21 cellular contexts compared by ENCODE assay signal in genomic region chr20:23998392-23998791, GRCh38. TPM values are rescaled to one million over a fixed set of nuclear protein-coding genes. Genes with fewer than 3 reads are reported as not detected.
"Had no signal": no experiment of that assay in that cellular context is flagged by ENCODE, and none has a peak within 500 bp of the region (broad histone marks: within the 10 kb centered on the region; RNA-seq: fewer than 3 reads in every experiment).

No MANE protein-coding gene starts in this region.

- H3K9ac ChIP-seq: KMS-11, SK-N-SH had no signal

- ATAC-seq: K562 had no signal

- H3K4me3 ChIP-seq: K562 had no signal

- H3K27me3 Mint-ChIP-seq: IgD-negative memory B cell had no signal

- H3K9me3 ChIP-seq: SK-N-SH had no signal

- H3K27ac Mint-ChIP-seq: IgD-negative memory B cell had no signal

- H3K27ac ChIP-seq: KMS-11 had no signal

- H3K36me3 Mint-ChIP-seq: IgD-negative memory B cell had no signal

- FAIRE-seq: K562, RCC 7860 had no signal

- DNase-seq: Kasumi-1, MM.1S, NCI-H1092 treated with DMSO at 0.1 percent for 48 hours, NCI-H1436, NCI-H187, NCI-H2029, NCI-H2081 treated with DMSO at 0.1 percent for 48 hours, NCI-H2171, NCI-H345, NCI-H446 treated with DMSO at 0.1 percent for 48 hours, NCI-H510A treated with DMSO at 0.1 percent for 48 hours, RPMI8226, SHP77, SK-N-SH had no signal

- H3K4me2 ChIP-seq: KMS-11, SK-N-SH had no signal

RNA-seq across cellular contexts. Expression of gene GGTLC1, which starts 9.8 kb away (rescaled TPM):
- total RNA-seq: HT1080, K562, M059J, SK-MEL-5 had no signal
- polyA plus RNA-seq: IgD-negative memory B cell, K562, SK-N-SH had no signal
